8 cellular contexts compared by ENCODE assay signal in genomic region chr1:231422798-231423309, GRCh38. TPM values are rescaled to one million over a fixed set of nuclear protein-coding genes. Genes with fewer than 3 reads are reported as not detected.
DNase-seq lines count a peak whose midpoint lies in the region; ATAC-seq, FAIRE-seq and TF ChIP-seq lines count a peak whose summit lies in the region.

No MANE protein-coding gene starts in this region.

- no peak for TF ChIP-seq CTCF in WI38 (IDR thresholded peaks at IDR 0.05; ENCODE audit: low read depth, low read length)

- H3K27me3 ChIP-seq in H7 (ENCODE audit: control insufficient read depth, insufficient read depth, low read length) (peaks cover 43% of the 10 kb centered on the region), right cardiac atrium (ENCODE audit: control insufficient read depth, insufficient read depth) (no peaks in the 10 kb centered on the region), small intestine (ENCODE audit: control insufficient read depth in 2 of 2, insufficient read depth in 2 of 2, low read length in 2 of 2) (no peaks in the 10 kb centered on the region)

- H3K27ac ChIP-seq in right cardiac atrium (ENCODE audit: low read length) (peak overlapping the region; percentile 96), small intestine (ENCODE audit: low read depth in 1 of 2, low read length in 1 of 2) (peak overlapping the region; percentile 95 to 97)

- H3K4me3 ChIP-seq in H7 (ENCODE audit: insufficient read depth, low read depth, low read length) (peak overlapping the region; percentile 79), WI38 (ENCODE audit: low read depth, low read length) (peak overlapping the region; percentile 67), right cardiac atrium (ENCODE audit: low read length) (peak overlapping the region; percentile 93), small intestine (ENCODE audit: low read depth in 1 of 2, low read length in 2 of 2) (peak overlapping the region; percentile 75 to 95)

- H3K9me3 ChIP-seq in right cardiac atrium (ENCODE audit: control insufficient read depth, low read length) = no peaks in the 10 kb centered on the region
- H3K9me3 ChIP-seq in small intestine (ENCODE audit: control insufficient read depth, low read depth) = no peaks in the 10 kb centered on the region

- H3K36me3 ChIP-seq in H7 (replicated peaks; ENCODE audit: control insufficient read depth, insufficient read depth, low read length) (no peaks in the 10 kb centered on the region), small intestine (ENCODE audit: control insufficient read depth in 2 of 2, insufficient read depth in 2 of 2, low read length in 2 of 2) (no peaks in the 10 kb centered on the region)

- WGBS in right cardiac atrium = 35% methylated on average over 8 of the region's 8 CpGs
- 13 to 27% (median 20%) methylated on average over 8 of the region's 8 CpGs for WGBS in small intestine, 3 donors

- ATAC-seq in right cardiac atrium (no peak), HG03469 (IDR thresholded peaks at IDR 0.05; ENCODE audit: unreplicated experiment) (no peak)

- H3K4me1 ChIP-seq in right cardiac atrium (ENCODE audit: control insufficient read depth, insufficient read depth, low read length) (no peaks in the 10 kb centered on the region), small intestine (ENCODE audit: control insufficient read depth in 2 of 2, insufficient read depth in 1 of 2, low read depth in 1 of 2, low read length in 1 of 2) (peaks cover 3 to 5% of the 10 kb centered on the region in 2 donors)

- intact Hi-C loops in right cardiac atrium (cut with DNase I) = loop anchor here in 2 of 4 donors (5.0 kb wide), 2 partner anchors 61 to 104 kb away; partner anchors contain the start of gene TSNAX (in 2 of the 2)

- DNase-seq in H7 (no peak), right cardiac atrium (no peak), small intestine (no peak), SHP77 treated with DMSO at 0.1 percent for 48 hours (lab: John Stamatoyannopoulos, UW) (no peak), NAMALWA (ENCODE audit: low spot score) (no peak), C1 segment of cervical spinal cord (lab: John Stamatoyannopoulos, UW) (no peak)

- no peak for FAIRE-seq in small intestine (lab: Jason Lieb, UNC)

RNA-seq across cellular contexts. Expression of gene EGLN1, which starts 0.8 kb away (rescaled TPM):
- 11.6 and 19.3 TPM in 2 replicates for total RNA-seq in H7 (2014; rRNA removed; shearing (Covaris generic))
- total RNA-seq in right cardiac atrium = 10 to 100 TPM; 54.1 to 79.9 (median 71.0) TPM
- polyA plus RNA-seq in right cardiac atrium = 27.9 TPM
- 10 to 100 TPM; 15.1 to 23.0 (median 21.3) TPM for polyA plus RNA-seq in small intestine
